Comparison of ENCODE assay signal across 8 cellular contexts in the genomic region with DNA sequence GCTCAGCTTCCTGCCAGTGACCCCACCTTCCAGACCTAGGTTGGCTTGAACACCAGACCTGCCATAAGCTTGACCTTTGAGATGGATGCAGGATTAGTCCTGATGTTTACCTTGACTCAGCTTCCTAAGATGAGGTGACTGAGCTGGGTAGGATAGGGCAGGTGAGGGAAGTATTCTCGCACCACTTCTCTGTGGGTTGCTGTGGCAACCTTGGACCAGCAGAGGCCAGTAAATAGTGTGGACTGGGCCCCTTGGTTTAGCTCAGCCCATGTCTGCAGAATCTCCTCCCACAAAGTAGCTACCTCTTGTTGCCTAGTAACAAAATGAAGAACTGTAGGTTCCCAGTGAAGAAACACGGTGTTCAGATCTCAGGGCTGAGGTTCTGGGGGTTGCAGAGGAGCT. TPM values are rescaled to one million over a fixed set of nuclear protein-coding genes. Genes with fewer than 3 reads are reported as not detected.
DNase-seq lines count a peak whose midpoint lies in the region; ATAC-seq and TF ChIP-seq lines count a peak whose summit lies in the region.

No MANE protein-coding gene starts in this region.

- H3K9me3 Mint-ChIP-seq in activated CD4-positive, alpha-beta T cell treated with anti-CD3 and anti-CD28 coated beads for 36 hours (ENCODE audit: low read depth) = no peaks in the 10 kb centered on the region

- peak; percentile 42 for DNase-seq in activated CD4-positive, alpha-beta T cell treated with anti-CD3 and anti-CD28 coated beads for 36 hours
- no peak for DNase-seq in activated CD4-positive, alpha-beta T cell treated with anti-CD3 and anti-CD28 coated beads for 48 hours
- peak; percentile 98 for DNase-seq in NOMO-1 treated with DMSO at 0.1 percent for 48 hours (lab: John Stamatoyannopoulos, UW; ENCODE audit: unreplicated experiment)
- DNase-seq in dorsolateral prefrontal cortex = peak in 1 of 10 donors; percentile 25
- peak; percentile 87 for DNase-seq in osteoblast (ENCODE audit: insufficient read length, low spot score, missing footprints)
- DNase-seq in cortex of kidney (lab: John Stamatoyannopoulos, UW) = no peak
- no peak for DNase-seq in ecto neural progenitor cell (ENCODE audit: low spot score)
- no peak for DNase-seq in SW480 (ENCODE audit: low spot score)

- POLR2A ChIA-PET in activated CD4-positive, alpha-beta T cell treated with anti-CD3 and anti-CD28 coated beads for 36 hours (lab: Charles Lee) = no interaction called here

- peak in 52 of 56 donors; percentile 15 to 73 (median 54) for TF ChIP-seq CTCF in dorsolateral prefrontal cortex (IDR thresholded peaks at IDR 0.05 in 54 of 56, conservative IDR thresholded peaks at IDR 0.05 in 2 of 56; ENCODE audit: low read depth in 1 of 56, partially characterized antibody in 56 of 56)
- peak; percentile 48 for TF ChIP-seq CTCF in osteoblast (IDR thresholded peaks at IDR 0.05; ENCODE audit: extremely low read depth, low read depth, low read length)

- peaks cover 68% of the 10 kb centered on the region for H3K4me1 Mint-ChIP-seq in activated CD4-positive, alpha-beta T cell treated with anti-CD3 and anti-CD28 coated beads for 36 hours

- no peaks in the 10 kb centered on the region for H3K27me3 ChIP-seq in dorsolateral prefrontal cortex
- H3K27me3 ChIP-seq in osteoblast (ENCODE audit: insufficient read depth, low read length) = no peaks in the 10 kb centered on the region

- H3K4me2 ChIP-seq in osteoblast (ENCODE audit: insufficient read depth, low read length) = no peak overlapping the region

- H3K27me3 Mint-ChIP-seq in activated CD4-positive, alpha-beta T cell treated with anti-CD3 and anti-CD28 coated beads for 36 hours = no peaks in the 10 kb centered on the region

- CTCF ChIA-PET in activated CD4-positive, alpha-beta T cell treated with anti-CD3 and anti-CD28 coated beads for 36 hours (lab: Charles Lee) = interaction anchor here (0.6 to 5.9 kb wide), 21 partner anchors 10 to 362 kb away, joined by 3 to 101 read pairs (median 3); a partner anchor contains a TSS

- H3K36me3 ChIP-seq in osteoblast (ENCODE audit: insufficient read depth, low read length) = no peaks in the 10 kb centered on the region

- intact Hi-C loops in activated CD4-positive, alpha-beta T cell treated with anti-CD3 and anti-CD28 coated beads for 36 hours (cut with DNase I, micrococcal nuclease) = no loop called here
- intact Hi-C loops in dorsolateral prefrontal cortex (cut with DNase I) = loop anchor here (2.0 to 5.0 kb wide), 2 partner anchors 59 kb away; no protein-coding TSS in a partner anchor

- H3K4me1 ChIP-seq in osteoblast (ENCODE audit: insufficient read depth, low read length) = peaks cover 9% of the 10 kb centered on the region

- H3K27ac ChIP-seq in dorsolateral prefrontal cortex = peak overlapping the region in 53 of 59 donors; percentile 12 to 94 (median 80)
- no peak overlapping the region for H3K27ac ChIP-seq in osteoblast (ENCODE audit: low read depth, low read length)

- H3K36me3 Mint-ChIP-seq in activated CD4-positive, alpha-beta T cell treated with anti-CD3 and anti-CD28 coated beads for 36 hours (ENCODE audit: low read depth) = peaks cover 2% of the 10 kb centered on the region

- no peaks in the 10 kb centered on the region for H3K79me2 ChIP-seq in osteoblast (ENCODE audit: insufficient read depth, low read length)

- no peak overlapping the region for H3K27ac Mint-ChIP-seq in activated CD4-positive, alpha-beta T cell treated with anti-CD3 and anti-CD28 coated beads for 36 hours

- no peak overlapping the region for H3K4me3 Mint-ChIP-seq in activated CD4-positive, alpha-beta T cell treated with anti-CD3 and anti-CD28 coated beads for 36 hours

- H2AFZ ChIP-seq in osteoblast (ENCODE audit: low read length) = no peak overlapping the region

- ATAC-seq in activated CD4-positive, alpha-beta T cell treated with anti-CD3 and anti-CD28 coated beads for 36 hours = no peak

- H3K4me3 ChIP-seq in dorsolateral prefrontal cortex (no peak overlapping the region), osteoblast (ENCODE audit: insufficient read depth, low read length) (no peak overlapping the region)

- no peaks in the 10 kb centered on the region for H4K20me1 ChIP-seq in osteoblast (ENCODE audit: insufficient read depth, low read length)

- no peaks in the 10 kb centered on the region for H3K9me3 ChIP-seq in osteoblast (ENCODE audit: low read depth, low read length)

RNA-seq across cellular contexts. Expression of a gene that starts 8.4 kb away (rescaled TPM):
- 100 to 1,000 TPM; 116 to 160 TPM for total RNA-seq in activated CD4-positive, alpha-beta T cell treated with anti-CD3 and anti-CD28 coated beads for 36 hours
- total RNA-seq in dorsolateral prefrontal cortex (10 to 100 TPM; 11.3 to 46.0 (median 22.5) TPM), osteoblast (2.2 and 2.4 TPM in 2 replicates)

Comparison
In these comparisons a context has a peak if more than half of its experiments do, and no peak if none do; other contexts are left out.
1. DNase-seq: peak in activated CD4-positive, alpha-beta T cell treated with anti-CD3 and anti-CD28 coated beads for 36 hours (single experiment), NOMO-1 treated with DMSO at 0.1 percent for 48 hours (single experiment) and osteoblast (single experiment); none in activated CD4-positive, alpha-beta T cell treated with anti-CD3 and anti-CD28 coated beads for 48 hours (single experiment), cortex of kidney (single experiment), ecto neural progenitor cell (single experiment) and SW480 (single experiment).
2. intact Hi-C loops: an anchor here in dorsolateral prefrontal cortex (2.0 to 5.0 kb wide); none called in activated CD4-positive, alpha-beta T cell treated with anti-CD3 and anti-CD28 coated beads for 36 hours.